ENCODE assay signal across 8 cellular contexts in genomic region chr4:153451145-153451544, GRCh38. TPM values are rescaled to one million over a fixed set of nuclear protein-coding genes. Genes with fewer than 3 reads are reported as not detected.
DNase-seq lines count a peak whose midpoint lies in the region; ATAC-seq and TF ChIP-seq lines count a peak whose summit lies in the region.
"Not testable (repeated sequence)": the region's sequence is repeated elsewhere in the genome, so short reads cannot be mapped to it uniquely, and the experiment has no call there.

No MANE protein-coding gene starts in this region.

- H3K27ac ChIP-seq in BLaER1 treated with 17β-estradiol and CSF1 and Interleukin-3, amounts not matched to agents 10 nM and 100 nM: peak overlapping the region in 7 of 11 experiments; percentile 44 to 67 (median 59); a peak in 11 of 22 replicates
- not testable (repeated sequence) for H3K27ac ChIP-seq in HEK293 (ENCODE audit: extremely low read depth, low read depth, low read length)
- H3K27ac ChIP-seq in neutrophil (peak overlapping the region; percentile 84), subcutaneous abdominal adipose tissue (ENCODE audit: low read depth, low read length) (peak overlapping the region; percentile 92)

- H3K4me1 Mint-ChIP-seq in activated CD8-positive, alpha-beta memory T cell treated with anti-CD3 and anti-CD28 coated beads, Interleukin-2, amount 10 ng/mL, durations not matched to agents 7 days and 5 days: peaks cover 17% of the 10 kb centered on the region

- CTCF ChIA-PET in HEK293 (lab: Yijun Ruan, JAX): not testable (repeated sequence)
- CTCF ChIA-PET in activated CD8-positive, alpha-beta memory T cell treated with anti-CD3 and anti-CD28 coated beads, Interleukin-2, amount 10 ng/mL, durations not matched to agents 7 days and 5 days (lab: Charles Lee): interaction anchor here (0.9 to 1.9 kb wide), 2 partner anchors 15 to 18 kb away, joined by 3 to 5 read pairs; partner anchors contain the start of gene TMEM131L

- not testable (repeated sequence) for ATAC-seq in activated CD8-positive, alpha-beta memory T cell treated with anti-CD3 and anti-CD28 coated beads, Interleukin-2, amount 10 ng/mL, durations not matched to agents 7 days and 5 days

- H3K9ac ChIP-seq in BLaER1 treated with 17β-estradiol and CSF1 and Interleukin-3, amounts not matched to agents 10 nM and 100 nM: not testable (repeated sequence)
- peak overlapping the region in 1 of 5 donors; percentile 32 for H3K9ac ChIP-seq in subcutaneous abdominal adipose tissue (ENCODE audit: low read length in 5 of 5)

- DNase-seq in MG63: peak; percentile 56
- DNase-seq in activated CD8-positive, alpha-beta memory T cell treated with anti-CD3 and anti-CD28 coated beads, Interleukin-2, amount 10 ng/mL, durations not matched to agents 7 days and 5 days: not testable (repeated sequence)
- DNase-seq in amniotic epithelial cell (ENCODE audit: low read depth): peak; percentile 56
- DNase-seq in iris pigment epithelial cell (ENCODE audit: low read depth): peak; percentile 61

- H3K9me3 Mint-ChIP-seq in activated CD8-positive, alpha-beta memory T cell treated with anti-CD3 and anti-CD28 coated beads, Interleukin-2, amount 10 ng/mL, durations not matched to agents 7 days and 5 days (ENCODE audit: low read depth): not testable (repeated sequence)

- H3K4me2 ChIP-seq in BLaER1 treated with 17β-estradiol and CSF1 and Interleukin-3, amounts not matched to agents 10 nM and 100 nM: peak overlapping the region in 8 of 11 experiments; percentile 18 to 89 (median 74); a peak in 12 of 22 replicates

- TF ChIP-seq CTCF in HEK293 (tag by site-specific recombination; IDR thresholded peaks at IDR 0.05); neutrophil (IDR thresholded peaks at IDR 0.05): not testable (repeated sequence)

- H3K9me3 ChIP-seq in BLaER1 treated with 17β-estradiol and CSF1 and Interleukin-3, amounts not matched to agents 10 nM and 100 nM (replicated peaks in 1 of 11); HEK293 (ENCODE audit: control insufficient read depth, insufficient read depth, low read depth, low read length); MG63; neutrophil; subcutaneous abdominal adipose tissue (ENCODE audit: control insufficient read depth in 5 of 5, low read length in 5 of 5): not testable (repeated sequence)

- not testable (repeated sequence) for H3K4me3 Mint-ChIP-seq in activated CD8-positive, alpha-beta memory T cell treated with anti-CD3 and anti-CD28 coated beads, Interleukin-2, amount 10 ng/mL, durations not matched to agents 7 days and 5 days

- peak overlapping the region; percentile 45 for H3K27ac Mint-ChIP-seq in activated CD8-positive, alpha-beta memory T cell treated with anti-CD3 and anti-CD28 coated beads, Interleukin-2, amount 10 ng/mL, durations not matched to agents 7 days and 5 days

- not testable (repeated sequence) for H3K27me3 ChIP-seq in BLaER1 treated with 17β-estradiol and CSF1 and Interleukin-3, amounts not matched to agents 10 nM and 100 nM; MG63; neutrophil; subcutaneous abdominal adipose tissue (ENCODE audit: control insufficient read depth in 5 of 5, insufficient read depth in 4 of 5, low read length in 5 of 5)

- H3K27me3 Mint-ChIP-seq in activated CD8-positive, alpha-beta memory T cell treated with anti-CD3 and anti-CD28 coated beads, Interleukin-2, amount 10 ng/mL, durations not matched to agents 7 days and 5 days: not testable (repeated sequence)

- peaks cover 23 to 75% (median 56%) of the 10 kb centered on the region in 10 experiments for H3K4me1 ChIP-seq in BLaER1 treated with 17β-estradiol and CSF1 and Interleukin-3, amounts not matched to agents 10 nM and 100 nM
- H3K4me1 ChIP-seq in HEK293 (ENCODE audit: control insufficient read depth, insufficient read depth, low read length): not testable (repeated sequence)
- H3K4me1 ChIP-seq in neutrophil (ENCODE audit: control insufficient read depth in 1 of 2, insufficient read depth in 1 of 2, low read depth in 1 of 2, low read length in 1 of 2) (peaks cover 67 to 71% of the 10 kb centered on the region in 2 experiments), subcutaneous abdominal adipose tissue (ENCODE audit: control insufficient read depth in 5 of 5, insufficient read depth in 5 of 5, low read length in 5 of 5) (peaks cover 8 to 56% (median 45%) of the 10 kb centered on the region in 5 donors)

- POLR2A ChIA-PET in HEK293 (lab: Yijun Ruan, JAX): not testable (repeated sequence)

- not testable (repeated sequence) for H4K20me1 ChIP-seq in BLaER1 treated with 17β-estradiol and CSF1 and Interleukin-3, amounts not matched to agents 10 nM and 100 nM

- not testable (repeated sequence) for H3K4me3 ChIP-seq in BLaER1 treated with 17β-estradiol and CSF1 and Interleukin-3, amounts not matched to agents 10 nM and 100 nM; HEK293 (ENCODE audit: low read depth, low read length); MG63; neutrophil (ENCODE audit: low read depth in 1 of 2, low read length in 1 of 2); subcutaneous abdominal adipose tissue (ENCODE audit: low read depth in 1 of 5, low read length in 5 of 5)

- H3K36me3 ChIP-seq in BLaER1 treated with 17β-estradiol and CSF1 and Interleukin-3, amounts not matched to agents 10 nM and 100 nM; HEK293 (ENCODE audit: control insufficient read depth in 2 of 2, insufficient read depth in 1 of 2, low read length in 2 of 2); MG63; neutrophil; subcutaneous abdominal adipose tissue (ENCODE audit: control insufficient read depth in 5 of 5, insufficient read depth in 5 of 5, low read length in 5 of 5): not testable (repeated sequence)

- H3K36me3 Mint-ChIP-seq in activated CD8-positive, alpha-beta memory T cell treated with anti-CD3 and anti-CD28 coated beads, Interleukin-2, amount 10 ng/mL, durations not matched to agents 7 days and 5 days: not testable (repeated sequence)

TF ChIP-seq in HEK293, 187 proteins besides CTCF, POLR2A, EP300 and RAD21:
- TF ChIP-seq WT1 (tag by site-specific recombination; IDR thresholded peaks at IDR 0.05) (peak; percentile 50; the same call in 1 of the 2 replicates), ZSCAN16 (tag by site-specific recombination; IDR thresholded peaks at IDR 0.05) (peak; percentile 83), BCL11A (tag by site-specific recombination; IDR thresholded peaks at IDR 0.05; ENCODE audit: low read depth) (peak; percentile 68), KLF8 (tag by site-specific recombination; IDR thresholded peaks at IDR 0.05) (peak; percentile 39; the same call in 1 of the 2 replicates), ZNF580 (tag by site-specific recombination; IDR thresholded peaks at IDR 0.05) (peak; percentile 35; the same call in 1 of the 2 replicates)

RNA-seq across cellular contexts. Expression of gene TMEM131L, which starts 15.0 kb away (rescaled TPM):
- 5.5 and 13.9 TPM in 2 replicates for total RNA-seq in MG63 (2014; rRNA removed; shearing (Covaris generic); ENCODE audit: low replicate concordance)
- 10 to 100 TPM; 29.2 to 34.0 TPM for total RNA-seq in activated CD8-positive, alpha-beta memory T cell treated with anti-CD3 and anti-CD28 coated beads, Interleukin-2, amount 10 ng/mL, durations not matched to agents 7 days and 5 days
